ENCODE assay signal across 12 cellular contexts in the genomic region with DNA sequence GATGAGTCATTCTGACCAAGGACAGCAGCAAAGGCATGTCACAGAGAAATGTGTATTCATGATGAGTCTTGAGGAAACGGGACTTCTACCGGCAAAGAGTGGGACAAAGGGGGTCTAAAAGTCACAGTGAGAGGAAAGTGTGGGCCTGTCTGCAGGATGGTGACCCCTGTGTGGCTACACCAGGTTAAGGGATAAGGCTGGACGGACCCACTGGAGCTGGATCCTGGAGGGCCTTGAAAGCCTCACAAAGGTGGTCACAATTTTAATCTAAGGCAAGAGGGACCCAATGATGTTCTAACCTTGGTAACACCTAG.
DNase-seq lines count a peak whose midpoint lies in the region; ATAC-seq and TF ChIP-seq lines count a peak whose summit lies in the region.
"Had no signal": no experiment of that assay in that cellular context is flagged by ENCODE, and none has a peak within 500 bp of the region (broad histone marks: within the 10 kb centered on the region; RNA-seq: fewer than 3 reads in every experiment).

No MANE protein-coding gene starts in this region.

- H3K9me3 ChIP-seq in mesodermal cell (ENCODE audit: control insufficient read depth, low read length), result no peaks in the 10 kb centered on the region

- H3K4me1 Mint-ChIP-seq in activated naive CD4-positive, alpha-beta T cell treated with anti-CD3 and anti-CD28 coated beads for 36 hours (ENCODE audit: low read depth), result peaks cover 11% of the 10 kb centered on the region
- peaks cover 4% of the 10 kb centered on the region for H3K4me1 Mint-ChIP-seq in activated CD8-positive, alpha-beta T cell treated with anti-CD3 and anti-CD28 coated beads, Interleukin-2, amount 10 ng/mL, durations not matched to agents 7 days and 5 days (ENCODE audit: low read depth)
- no peaks in the 10 kb centered on the region for H3K4me1 Mint-ChIP-seq in type B pancreatic cell (ENCODE audit: unreplicated experiment)

- intact Hi-C loops in activated naive CD4-positive, alpha-beta T cell treated with anti-CD3 and anti-CD28 coated beads for 36 hours (cut with micrococcal nuclease), result no loop called here

- no peak overlapping the region for H3K4me3 ChIP-seq in mesodermal cell (ENCODE audit: extremely low read depth, insufficient read depth, low read length, poor library complexity, severe bottlenecking)

- CTCF ChIA-PET in activated naive CD4-positive, alpha-beta T cell treated with anti-CD3 and anti-CD28 coated beads for 36 hours (lab: Charles Lee), result interaction anchor here (0.6 kb wide), 1 partner anchor 1118 kb away, joined by 3 read pairs; no protein-coding TSS in a partner anchor
- CTCF ChIA-PET in activated CD8-positive, alpha-beta T cell treated with anti-CD3 and anti-CD28 coated beads, Interleukin-2, amount 10 ng/mL, durations not matched to agents 7 days and 5 days (lab: Charles Lee), result no interaction called here

- peaks cover 40% of the 10 kb centered on the region for H3K36me3 Mint-ChIP-seq in activated naive CD4-positive, alpha-beta T cell treated with anti-CD3 and anti-CD28 coated beads for 36 hours (ENCODE audit: low read depth)
- H3K36me3 Mint-ChIP-seq in activated CD8-positive, alpha-beta T cell treated with anti-CD3 and anti-CD28 coated beads, Interleukin-2, amount 10 ng/mL, durations not matched to agents 7 days and 5 days (ENCODE audit: low read depth), result peaks cover 58% of the 10 kb centered on the region
- peaks cover 36% of the 10 kb centered on the region for H3K36me3 Mint-ChIP-seq in type B pancreatic cell

- no peaks in the 10 kb centered on the region for H3K27me3 Mint-ChIP-seq in activated naive CD4-positive, alpha-beta T cell treated with anti-CD3 and anti-CD28 coated beads for 36 hours (ENCODE audit: low read depth)
- H3K27me3 Mint-ChIP-seq in activated CD8-positive, alpha-beta T cell treated with anti-CD3 and anti-CD28 coated beads, Interleukin-2, amount 10 ng/mL, durations not matched to agents 7 days and 5 days (ENCODE audit: low read depth), result no peaks in the 10 kb centered on the region
- H3K27me3 Mint-ChIP-seq in type B pancreatic cell, result no peaks in the 10 kb centered on the region

- DNase-seq in activated naive CD4-positive, alpha-beta T cell treated with anti-CD3 and anti-CD28 coated beads for 36 hours, result no peak
- DNase-seq in activated naive CD4-positive, alpha-beta T cell treated with anti-CD3 and anti-CD28 coated beads, Interleukin-2, amount 50 U/mL, for 16 hours, result no peak
- DNase-seq in activated CD8-positive, alpha-beta T cell treated with anti-CD3 and anti-CD28 coated beads, Interleukin-2, amount 10 ng/mL, durations not matched to agents 7 days and 5 days, result no peak
- DNase-seq in type B pancreatic cell (ENCODE audit: extremely low spot score, unreplicated experiment) (no peak), NCI-H446 (lab: John Stamatoyannopoulos, UW) (no peak), AG20443 (ENCODE audit: low spot score) (no peak)
- DNase-seq: NCI-H510A treated with DMSO at 0.1 percent for 48 hours; stimulated activated CD4-positive, alpha-beta T cell treated with anti-CD3 and anti-CD28 coated beads, Interleukin-12 subunit alpha, Interleukin-12 subunit beta, amount 100 ng/mL, for 4 hours had no signal

- H3K4me3 Mint-ChIP-seq in activated naive CD4-positive, alpha-beta T cell treated with anti-CD3 and anti-CD28 coated beads for 36 hours, result no peak overlapping the region
- no peak overlapping the region for H3K4me3 Mint-ChIP-seq in activated CD8-positive, alpha-beta T cell treated with anti-CD3 and anti-CD28 coated beads, Interleukin-2, amount 10 ng/mL, durations not matched to agents 7 days and 5 days
- no peak overlapping the region for H3K4me3 Mint-ChIP-seq in type B pancreatic cell

- peak overlapping the region; percentile 63 for H3K27ac Mint-ChIP-seq in activated naive CD4-positive, alpha-beta T cell treated with anti-CD3 and anti-CD28 coated beads for 36 hours
- H3K27ac Mint-ChIP-seq in activated CD8-positive, alpha-beta T cell treated with anti-CD3 and anti-CD28 coated beads, Interleukin-2, amount 10 ng/mL, durations not matched to agents 7 days and 5 days, result peak overlapping the region; percentile 1
- peak overlapping the region; percentile 67 for H3K27ac Mint-ChIP-seq in type B pancreatic cell

- H3K9me3 Mint-ChIP-seq in activated naive CD4-positive, alpha-beta T cell treated with anti-CD3 and anti-CD28 coated beads for 36 hours, result no peaks in the 10 kb centered on the region
- no peaks in the 10 kb centered on the region for H3K9me3 Mint-ChIP-seq in activated CD8-positive, alpha-beta T cell treated with anti-CD3 and anti-CD28 coated beads, Interleukin-2, amount 10 ng/mL, durations not matched to agents 7 days and 5 days (ENCODE audit: insufficient read depth)
- no peaks in the 10 kb centered on the region for H3K9me3 Mint-ChIP-seq in type B pancreatic cell

- no peak for ATAC-seq in activated CD8-positive, alpha-beta T cell treated with anti-CD3 and anti-CD28 coated beads, Interleukin-2, amount 10 ng/mL, durations not matched to agents 7 days and 5 days
- ATAC-seq in HG02840 (IDR thresholded peaks at IDR 0.05; ENCODE audit: low FRiP score, unreplicated experiment), result no peak
- ATAC-seq: left lobe of liver, Right ventricle myocardium inferior had no signal

- 83 to 86% methylated on average over 3 of the region's 3 CpGs for WGBS in mesodermal cell (ENCODE audit: insufficient coverage in 2 of 2), 2 experiments

- TF ChIP-seq CTCF in type B pancreatic cell (conservative IDR thresholded peaks at IDR 0.05), result no peak

- H3K36me3 ChIP-seq in mesodermal cell (ENCODE audit: control insufficient read depth, insufficient read depth, low read length), result peaks cover 86% of the 10 kb centered on the region

- POLR2A ChIA-PET in activated CD8-positive, alpha-beta T cell treated with anti-CD3 and anti-CD28 coated beads, Interleukin-2, amount 10 ng/mL, durations not matched to agents 7 days and 5 days (lab: Charles Lee), result no interaction called here

- peak overlapping the region; percentile 87 for H3K27ac ChIP-seq in mesodermal cell (ENCODE audit: low read depth, low read length, severe bottlenecking)

- H3K4me1 ChIP-seq in mesodermal cell (ENCODE audit: control insufficient read depth, insufficient read depth, low read length, poor library complexity, severe bottlenecking), result peaks cover 24% of the 10 kb centered on the region

Comparison
In these comparisons a context has a peak if more than half of its experiments do, and no peak if none do; other contexts are left out.
1. H3K27ac Mint-ChIP-seq: peak in every context shown above with its lines; median percentile 67 in type B pancreatic cell; 63 in activated naive CD4-positive, alpha-beta T cell treated with anti-CD3 and anti-CD28 coated beads for 36 hours; 1 in activated CD8-positive, alpha-beta T cell treated with anti-CD3 and anti-CD28 coated beads, Interleukin-2, amount 10 ng/mL, durations not matched to agents 7 days and 5 days.